1 cellular context compared by ENCODE assay signal in genomic region chr22:33272180-33272579, GRCh38.
A peak's percentile ranks its signal among the peaks of the same experiment; 100 is the strongest.
TF ChIP-seq lines count a peak whose summit lies in the region.

No MANE protein-coding gene starts in this region.

TF ChIP-seq in HepG2, 621 proteins besides CTCF, POLR2A, EP300 and RAD21 (continued from another document and continues in another):
- no peak for TF ChIP-seq ZNF414 (CRISPR knock-in tag; IDR thresholded peaks at IDR 0.05)
- TF ChIP-seq ZNF7 (CRISPR knock-in tag; IDR thresholded peaks at IDR 0.05) = no peak
- TF ChIP-seq ZNF574 (CRISPR knock-in tag; IDR thresholded peaks at IDR 0.05) = peak; percentile 24; the same call in 1 of the 2 replicates
- peak; percentile 59; the same call in 1 of the 2 replicates for TF ChIP-seq ZNF792 (CRISPR knock-in tag; IDR thresholded peaks at IDR 0.05)
- TF ChIP-seq MXD3 (CRISPR knock-in tag; IDR thresholded peaks at IDR 0.05) = no peak
- no peak for TF ChIP-seq DNMT3B (CRISPR knock-in tag; conservative IDR thresholded peaks at IDR 0.05)
- TF ChIP-seq ZNF772 (CRISPR knock-in tag; IDR thresholded peaks at IDR 0.05) = no peak
- no peak for TF ChIP-seq ZNF788 (CRISPR knock-in tag; IDR thresholded peaks at IDR 0.05; ENCODE audit: borderline replicate concordance)
- no peak for TF ChIP-seq ZXDC (CRISPR knock-in tag; IDR thresholded peaks at IDR 0.05)
- no peak for TF ChIP-seq ELK4 (CRISPR knock-in tag; IDR thresholded peaks at IDR 0.05; ENCODE audit: borderline replicate concordance)
- TF ChIP-seq ZBTB25 (CRISPR knock-in tag; IDR thresholded peaks at IDR 0.05) = peak; percentile 57; the same call in 1 of the 2 replicates
- TF ChIP-seq KDM5A (IDR thresholded peaks at IDR 0.05; ENCODE audit: borderline replicate concordance, low read length) = no peak
- TF ChIP-seq HNF1A (IDR thresholded peaks at IDR 0.05; ENCODE audit: low read depth) = peak; percentile 96
- peak; percentile 97 for TF ChIP-seq HNF1A (CRISPR knock-in tag; IDR thresholded peaks at IDR 0.05; ENCODE audit: borderline replicate concordance)
- no peak for TF ChIP-seq ZNF646 (CRISPR knock-in tag; IDR thresholded peaks at IDR 0.05)
- no peak for TF ChIP-seq PITX1 (CRISPR knock-in tag; IDR thresholded peaks at IDR 0.05)
- TF ChIP-seq ZNF263 (CRISPR knock-in tag; IDR thresholded peaks at IDR 0.05) = no peak
- TF ChIP-seq ZNF17 (CRISPR knock-in tag; IDR thresholded peaks at IDR 0.05) = no peak
- no peak for TF ChIP-seq ATAD3A (CRISPR knock-in tag; IDR thresholded peaks at IDR 0.05)
- no peak for TF ChIP-seq HNRNPH1 (optimal IDR thresholded peaks at IDR 0.05; ENCODE audit: low read depth, low read length)
- no peak for TF ChIP-seq ZNF251 (CRISPR knock-in tag; IDR thresholded peaks at IDR 0.05)
